In genomic region chr19:14136509-14137281, GRCh38 we compare ENCODE assay signal across 8 cellular contexts. TPM values are rescaled to one million over a fixed set of nuclear protein-coding genes. Genes with fewer than 3 reads are reported as not detected.
DNase-seq lines count a peak whose midpoint lies in the region; ATAC-seq, FAIRE-seq and TF ChIP-seq lines count a peak whose summit lies in the region.

TSS of gene ASF1B (minus strand) at chr19:14136589. CDS start at chr19:14136456, 133 bp downstream.

- peak within 1 kb of the TSS; percentile 80 for H3K9ac ChIP-seq in HepG2 (ENCODE audit: insufficient read depth, low read depth, low read length)

- H3K4me3 Mint-ChIP-seq in CD4-positive, alpha-beta memory T cell, result peak within 1 kb of the TSS; percentile 92 to 100 (median 95)

- H3K36me3 ChIP-seq in CD4-positive, alpha-beta memory T cell (ENCODE audit: insufficient read depth, low read length), result no peaks in the 10 kb centered on the region
- H3K36me3 ChIP-seq in HepG2 (replicated peaks in 1 of 2; ENCODE audit: control insufficient read depth in 1 of 2, insufficient read depth in 2 of 2, low read length in 2 of 2), result no peaks in the 10 kb centered on the region

- BruUV-seq in HepG2 (replicated peaks; lab: Mats Ljungman, UMichigan), result no TSS peak

- in situ Hi-C loops in HepG2 (cut with HindIII; ENCODE audit: extremely low pct_ligation_motif_present, low pct_unique_long_range_greater_than_20kb), result no loop called here

- H3K4me1 ChIP-seq in CD4-positive, alpha-beta memory T cell (ENCODE audit: insufficient read depth, low read length), result peaks cover 18% of the 10 kb centered on the region
- peaks cover 43% of the 10 kb centered on the region for H3K4me1 ChIP-seq in HepG2 (ENCODE audit: insufficient read depth, low read length)

- no peaks in the 10 kb centered on the region for H4K20me1 ChIP-seq in HepG2 (ENCODE audit: insufficient read depth, low read length)

- peak; percentile 93 to 98 for TF ChIP-seq POLR2A in HepG2 (IDR thresholded peaks at IDR 0.05; ENCODE audit: insufficient read depth in 1 of 2, low read depth in 2 of 2, low read length in 2 of 2)

- intact Hi-C loops in CD4-positive, alpha-beta memory T cell (cut with micrococcal nuclease), result loop anchor here (1.0 to 2.0 kb wide), 13 partner anchors 13 to 350 kb away; no protein-coding TSS in a partner anchor
- intact Hi-C loops in HepG2 (cut with micrococcal nuclease; ENCODE audit: unreplicated experiment), result loop anchor here (1.0 to 5.0 kb wide), 3 partner anchors 56 to 1834 kb away; no protein-coding TSS in a partner anchor

- no peaks in the 10 kb centered on the region for H3K27me3 ChIP-seq in CD4-positive, alpha-beta memory T cell (ENCODE audit: insufficient read depth, low read length)
- H3K27me3 ChIP-seq in HepG2 (ENCODE audit: control insufficient read depth in 1 of 2, insufficient read depth in 2 of 2, low read length in 2 of 2), result no peaks in the 10 kb centered on the region

- peak within 1 kb of the TSS; percentile 73 to 77 for H3K4me3 ChIP-seq in CD4-positive, alpha-beta memory T cell (ENCODE audit: low read length in 2 of 2)
- peak within 1 kb of the TSS; percentile 72 to 90 (median 82) for H3K4me3 ChIP-seq in HepG2 (replicated peaks in 1 of 3; ENCODE audit: insufficient read depth in 1 of 3, low read depth in 2 of 3, low read length in 3 of 3)

- no peak within 1 kb of the TSS for H2AFZ ChIP-seq in HepG2 (ENCODE audit: low read length)

- CTCF ChIA-PET in CD4-positive, alpha-beta memory T cell (lab: Charles Lee; ENCODE audit: partially characterized antibody), result interaction anchor here (0.6 to 4.1 kb wide), 71 partner anchors 9 to 436 kb away, joined by 3 to 68 read pairs (median 5); partner anchors contain the start of genes ADGRE5, C19orf67, MISP3 and NDUFB7
- CTCF ChIA-PET in HepG2 (lab: Yijun Ruan, JAX; ENCODE audit: low intra/inter-chr PET ratio, low total read pairs), result interaction anchor here (0.9 to 1.8 kb wide), 3 partner anchors 18 to 63 kb away, joined by 3 to 6 read pairs (median 5); partner anchors contain the start of gene PRKACA

- H3K4me2 ChIP-seq in HepG2 (ENCODE audit: low read depth, low read length), result peak within 1 kb of the TSS; percentile 89

- H3K9me3 ChIP-seq in CD4-positive, alpha-beta memory T cell (ENCODE audit: control insufficient read depth in 1 of 2, low read length in 2 of 2), result no peaks in the 10 kb centered on the region
- no peaks in the 10 kb centered on the region for H3K9me3 ChIP-seq in HepG2 (ENCODE audit: low read length)

- FAIRE-seq in HepG2 (lab: Jason Lieb, UNC), result peak; percentile 92

- ATAC-seq in GM19438 (IDR thresholded peaks at IDR 0.05; ENCODE audit: low read depth, unreplicated experiment) (peak; percentile 80), HG03575 (IDR thresholded peaks at IDR 0.05; ENCODE audit: extremely low read depth, insufficient number of reproducible peaks, low FRiP score, unreplicated experiment) (peak; percentile 60), HepG2 (peak; percentile 91)

- H3K9me3 Mint-ChIP-seq in CD4-positive, alpha-beta memory T cell, result no peaks in the 10 kb centered on the region

- WGBS in HepG2 (ENCODE audit: low lambda C conversion rate), result under 1% methylated on average over 25 of the region's 78 CpGs

- H3K27me3 Mint-ChIP-seq in CD4-positive, alpha-beta memory T cell, result no peaks in the 10 kb centered on the region

- TF ChIP-seq RAD21 in HepG2 (CRISPR knock-in tag; IDR thresholded peaks at IDR 0.05), result peak; percentile 89

- TF ChIP-seq CTCF in HepG2 (CRISPR knock-in tag; IDR thresholded peaks at IDR 0.05), result peak; percentile 93

- peak; percentile 98 to 99 (median 99) for DNase-seq in CD4-positive, alpha-beta memory T cell
- peak; percentile 100 for DNase-seq in NCI-H82 (lab: John Stamatoyannopoulos, UW)
- peak; percentile 96 to 98 for DNase-seq in activated CD4-positive, alpha-beta T cell treated with anti-CD3 and anti-CD28 coated beads, Interleukin-2, amount 50 U/mL, for 48 hours
- peak; percentile 100 for DNase-seq in dermis microvascular lymphatic vessel endothelial cell (ENCODE audit: low read depth in 2 of 2)
- peak; percentile 99 for DNase-seq in HepG2 (ENCODE audit: low spot score)
- DNase-seq in stimulated activated CD4-positive, alpha-beta T cell treated with anti-CD3 and anti-CD28 coated beads, Interleukin-4, amount 100 ng/mL, for 1 hour, result peak; percentile 96

- 0 out of 4 replicates have a peak, but pooled peaks of 1 of the 2 experiments have one; percentile 20 for TF ChIP-seq EP300 in HepG2 (IDR thresholded peaks at IDR 0.05; ENCODE audit: low read depth in 2 of 2, low read length in 2 of 2)
- no peak for TF ChIP-seq EP300 in HepG2 (CRISPR knock-in tag; IDR thresholded peaks at IDR 0.05; ENCODE audit: borderline replicate concordance)

- peaks cover 13 to 33% (median 21%) of the 10 kb centered on the region in 4 donors for H3K4me1 Mint-ChIP-seq in CD4-positive, alpha-beta memory T cell

- peaks cover 3 to 6% of the 10 kb centered on the region in 2 donors for H3K36me3 Mint-ChIP-seq in CD4-positive, alpha-beta memory T cell

- POLR2A ChIA-PET in CD4-positive, alpha-beta memory T cell (lab: Charles Lee; ENCODE audit: partially characterized antibody), result interaction anchor here (0.7 to 3.2 kb wide), 59 partner anchors 9 to 553 kb away, joined by 3 to 48 read pairs (median 4); partner anchors contain the start of genes ADGRE5, C19orf53, DCAF15 and DNAJB1
- POLR2A ChIA-PET in HepG2 (lab: Yijun Ruan, JAX), result interaction anchor here (0.6 to 1.9 kb wide), 32 partner anchors 9 to 435 kb away, joined by 3 to 21 read pairs (median 4); partner anchors contain the start of genes C19orf67, DNAJB1, NDUFB7 and PRKACA

- peaks cover 12% of the 10 kb centered on the region for H3K79me2 ChIP-seq in HepG2 (ENCODE audit: insufficient read depth, low read length)

- peak within 1 kb of the TSS; percentile 93 for H3K27ac ChIP-seq in CD4-positive, alpha-beta memory T cell (ENCODE audit: low read depth, low read length)
- peak within 1 kb of the TSS; percentile 94 for H3K27ac ChIP-seq in HepG2 (ENCODE audit: extremely low read length, insufficient read depth, low read length)

- peak within 1 kb of the TSS; percentile 85 to 98 (median 96) for H3K27ac Mint-ChIP-seq in CD4-positive, alpha-beta memory T cell

TF ChIP-seq in HepG2, 621 proteins besides CTCF, POLR2A, EP300 and RAD21 (continues in another document):
- TF ChIP-seq ZNF253 (CRISPR knock-in tag; IDR thresholded peaks at IDR 0.05; ENCODE audit: borderline replicate concordance), result peak; percentile 95
- peak; percentile 95 for TF ChIP-seq RFX5 (IDR thresholded peaks at IDR 0.05; ENCODE audit: low read depth, low read length)
- TF ChIP-seq ZNF703 (CRISPR knock-in tag; IDR thresholded peaks at IDR 0.05; ENCODE audit: borderline replicate concordance), result 0 out of 2 replicates have a peak, but pooled peaks have one; percentile 26
- no peak for TF ChIP-seq GTF3A (CRISPR knock-in tag; conservative IDR thresholded peaks at IDR 0.05)
- TF ChIP-seq NFYB (CRISPR knock-in tag; IDR thresholded peaks at IDR 0.05), result peak; percentile 97
- no peak for TF ChIP-seq HNRNPUL1 (IDR thresholded peaks at IDR 0.05; ENCODE audit: low read depth, low read length)
- TF ChIP-seq TOPORS (CRISPR knock-in tag; IDR thresholded peaks at IDR 0.05), result peak; percentile 68; the same call in 1 of the 2 replicates
- TF ChIP-seq ELF4 (CRISPR knock-in tag; IDR thresholded peaks at IDR 0.05; ENCODE audit: borderline replicate concordance), result no peak
- TF ChIP-seq MXD3 (CRISPR knock-in tag; IDR thresholded peaks at IDR 0.05), result peak; percentile 25; the same call in 1 of the 2 replicates
- peak; percentile 56 for TF ChIP-seq ZNF607 (CRISPR knock-in tag; IDR thresholded peaks at IDR 0.05; ENCODE audit: borderline replicate concordance)

RNA-seq across cellular contexts. Expression of gene ASF1B, which starts in this region (rescaled TPM):
- 1 to 10 TPM; 2.3 to 3.0 TPM for total RNA-seq in CD4-positive, alpha-beta memory T cell
- 1 to 10 TPM; 1.8 to 3.0 TPM for polyA plus RNA-seq in CD4-positive, alpha-beta memory T cell
- 10.1 and 17.8 TPM in 2 replicates for total RNA-seq in dermis microvascular lymphatic vessel endothelial cell
- total RNA-seq in HepG2 (2016; rRNA removed; fragmentation: Illumina TruSeq; extraction: Trizol), result 21.9 and 24.8 TPM in 2 replicates
- 5.9 and 6.4 TPM in 2 replicates for total RNA-seq in HepG2 (2016; cell fraction: cytosol; rRNA removed; fragmentation: Illumina TruSeq; extraction: Trizol; ENCODE audit: low read depth)
- total RNA-seq in HepG2 (2016; cell fraction: insoluble cytoplasmic fraction; rRNA removed; fragmentation: Illumina TruSeq; extraction: Trizol), result 20.5 and 24.8 TPM in 2 replicates
- total RNA-seq in HepG2 (2016; cell fraction: membrane; rRNA removed; fragmentation: Illumina TruSeq; extraction: Trizol), result 12.0 and 14.5 TPM in 2 replicates
- total RNA-seq in HepG2 (2016; cell fraction: nucleus; rRNA removed; fragmentation: Illumina TruSeq; extraction: Trizol), result 10.3 and 10.5 TPM in 2 replicates
- polyA plus RNA-seq in HepG2 (2011; rRNA removed), result 14.8 and 18.2 TPM in 2 replicates
- 13.8 and 19.3 TPM in 2 replicates for polyA plus RNA-seq in HepG2 (2011; cell fraction: cytosol; rRNA removed)
- polyA plus RNA-seq in HepG2 (2011; cell fraction: nucleus; rRNA removed), result 4.3 and 6.8 TPM in 2 replicates
- polyA plus RNA-seq in HepG2 (2012), result 6.4 and 10.7 TPM in 2 replicates
- polyA plus RNA-seq in HepG2 (2016; cell fraction: cytosol; fragmentation: Illumina TruSeq; extraction: Trizol; ENCODE audit: low read depth), result 4.1 TPM in 2 replicates
- 26.0 and 31.2 TPM in 2 replicates for polyA plus RNA-seq in HepG2 (2016; cell fraction: insoluble cytoplasmic fraction; fragmentation: Illumina TruSeq; extraction: Trizol; ENCODE audit: low read depth)
- 9.5 and 9.9 TPM in 2 replicates for polyA plus RNA-seq in HepG2 (2016; cell fraction: membrane; fragmentation: Illumina TruSeq; extraction: Trizol; ENCODE audit: low read depth)
- 24.7 and 25.7 TPM in 2 replicates for polyA plus RNA-seq in HepG2 (2016; cell fraction: nucleus; fragmentation: Illumina TruSeq; extraction: Trizol; ENCODE audit: insufficient read depth, low read depth)
- polyA minus RNA-seq in HepG2 (2011; rRNA and poly(A)+ RNA removed; ENCODE audit: low replicate concordance), result 16.4 and 182 TPM in 2 replicates
- 8.5 and 13.4 TPM in 2 replicates for polyA minus RNA-seq in HepG2 (2011; cell fraction: cytosol; rRNA and poly(A)+ RNA removed)
- polyA minus RNA-seq in HepG2 (2011; cell fraction: nucleus; rRNA and poly(A)+ RNA removed), result 3.2 and 3.4 TPM in 2 replicates

Comparison
In these comparisons a context has a peak if more than half of its experiments do, and no peak if none do; other contexts are left out.
1. Peak in every context shown above with its lines: DNase-seq, ATAC-seq, H3K4me3 ChIP-seq and H3K27ac ChIP-seq.